8 cellular contexts compared by ENCODE assay signal in the genomic region with DNA sequence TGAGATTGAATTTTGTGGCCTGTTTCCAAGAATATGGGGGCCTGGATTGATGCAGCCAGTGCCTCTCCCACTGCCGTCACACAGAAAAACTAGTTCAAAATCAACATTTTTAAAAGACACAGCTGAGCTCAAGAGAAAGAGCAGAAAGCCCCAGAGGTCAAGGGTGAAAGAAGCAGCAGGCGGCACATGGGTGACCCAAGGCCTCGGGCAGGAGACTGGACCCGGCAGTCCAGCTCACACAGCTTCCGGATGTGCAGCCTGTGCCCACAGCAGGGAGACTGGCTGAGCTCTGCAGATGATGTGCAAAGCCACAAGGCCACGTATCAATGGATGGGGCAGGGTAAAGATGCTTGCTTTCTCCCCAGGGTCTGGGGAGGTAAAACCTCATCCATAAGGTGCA.
"Had no signal": no experiment of that assay in that cellular context is flagged by ENCODE, and none has a peak within 500 bp of the region (broad histone marks: within the 10 kb centered on the region; RNA-seq: fewer than 3 reads in every experiment).

No MANE protein-coding gene starts in this region.

- H3K27ac Mint-ChIP-seq: GM23338, H9 had no signal

- FAIRE-seq: H1, H54 had no signal

- H3K4me3 ChIP-seq: GM23338 had no signal

- H3K4me2 ChIP-seq: GM23338 had no signal

- DNase-seq: H9, HCEC 1CT, IMR-90, KG1 had no signal

- H3K27ac ChIP-seq: HL-60 had no signal

- ATAC-seq: GM23338 had no signal

- H3K4me3 Mint-ChIP-seq: GM23338, H9 had no signal

- H2AFZ ChIP-seq: GM23338 had no signal
